8 cellular contexts compared by ENCODE assay signal in the genomic region with DNA sequence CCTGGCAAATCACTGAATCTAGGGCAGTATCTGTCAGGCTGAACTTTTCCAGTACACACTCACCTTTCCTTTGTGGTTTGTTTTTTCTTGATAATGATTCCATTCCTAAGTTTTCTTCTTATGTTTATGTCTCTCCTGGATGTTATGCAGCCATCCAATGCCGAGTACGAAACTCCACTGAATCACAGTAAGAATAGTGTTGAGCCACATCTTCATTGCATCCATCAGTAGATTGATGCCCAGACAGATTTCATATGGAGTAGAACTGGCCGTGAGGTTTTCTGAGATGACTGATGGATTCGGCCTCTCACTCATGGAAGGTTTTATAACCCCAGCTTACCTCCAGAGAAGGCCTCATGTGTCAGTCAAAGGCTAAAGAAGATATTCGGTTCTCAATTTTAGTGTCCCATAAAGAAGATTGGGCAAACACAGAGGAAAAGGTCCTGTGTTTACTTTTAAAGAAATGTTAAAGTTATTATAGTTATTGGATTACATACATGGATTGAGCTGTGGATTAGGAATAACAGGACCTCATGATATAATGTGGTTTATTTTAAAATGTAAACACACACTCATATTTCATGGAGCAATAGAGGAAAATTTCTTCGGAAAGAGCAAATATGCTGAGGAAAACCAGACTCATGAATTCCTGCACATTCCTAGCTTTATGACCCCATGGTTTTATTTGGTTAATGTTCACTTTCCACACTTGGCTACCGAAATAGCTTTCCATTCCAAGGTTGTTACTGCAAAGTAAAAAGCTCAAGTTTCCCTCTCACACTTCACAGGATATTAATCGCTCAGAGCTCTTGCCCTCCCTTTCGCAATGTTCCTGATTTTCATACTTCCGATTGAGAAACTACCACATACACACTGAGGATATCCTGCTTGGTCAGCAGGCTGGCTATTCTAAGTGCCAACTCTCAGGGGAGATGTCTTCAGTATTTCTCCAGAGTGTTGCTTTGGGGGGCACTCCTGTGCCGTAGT.
DNase-seq lines count a peak whose midpoint lies in the region; ATAC-seq and TF ChIP-seq lines count a peak whose summit lies in the region.

No MANE protein-coding gene starts in this region.

- H3K27ac ChIP-seq in breast epithelium (peak overlapping the region; percentile 43 to 83), left lung (peak overlapping the region; percentile 76 to 86), testis (no peak overlapping the region)

- ATAC-seq in left lung (peak; percentile 93), GM19395 (IDR thresholded peaks at IDR 0.05; ENCODE audit: unreplicated experiment) (no peak), GM18511 (IDR thresholded peaks at IDR 0.05; ENCODE audit: unreplicated experiment) (no peak)

- no peak for TF ChIP-seq CTCF in breast epithelium (IDR thresholded peaks at IDR 0.05)
- TF ChIP-seq CTCF in left lung (IDR thresholded peaks at IDR 0.05), result no peak
- no peak for TF ChIP-seq CTCF in testis (IDR thresholded peaks at IDR 0.05)

- DNase-seq in HuH-7 (ENCODE audit: low spot score), result peak; percentile 47
- peak in 1 of 2 donors; percentile 48 for DNase-seq in breast epithelium (ENCODE audit: low spot score in 2 of 2)
- DNase-seq in left lung, result peak in 1 of 2 donors; percentile 54
- DNase-seq in testis, result peak; percentile 32
- no peak for DNase-seq in NCI-H2107 treated with DMSO at 0.1 percent for 48 hours (lab: John Stamatoyannopoulos, UW; ENCODE audit: unreplicated experiment)
- DNase-seq in NCI-H524 treated with DMSO at 0.1 percent for 48 hours (lab: John Stamatoyannopoulos, UW), result no peak

- TF ChIP-seq POLR2A in breast epithelium (IDR thresholded peaks at IDR 0.05), result no peak
- TF ChIP-seq POLR2A in testis (IDR thresholded peaks at IDR 0.05), result no peak

- H3K4me1 ChIP-seq in breast epithelium, result no peaks in the 10 kb centered on the region
- H3K4me1 ChIP-seq in left lung, result peaks cover 16 to 62% of the 10 kb centered on the region in 2 donors
- peaks cover 5% of the 10 kb centered on the region for H3K4me1 ChIP-seq in testis

- intact Hi-C loops in breast epithelium (cut with DNase I; ENCODE audit: low total_unique reads), result no loop called here
- intact Hi-C loops in left lung (cut with DNase I), result no loop called here
- intact Hi-C loops in testis (cut with DNase I; ENCODE audit: low total_unique reads), result loop anchor here (5.0 kb wide), 1 partner anchor 150 kb away; the partner anchor contains the start of gene IL6

- WGBS in testis, 2 donors, result 59 to 67% methylated on average over 11 of the region's 11 CpGs

- H3K27me3 ChIP-seq in breast epithelium (no peaks in the 10 kb centered on the region), left lung (no peaks in the 10 kb centered on the region), testis (no peaks in the 10 kb centered on the region)

- no peak overlapping the region for H3K4me3 ChIP-seq in breast epithelium
- no peak overlapping the region for H3K4me3 ChIP-seq in left lung
- H3K4me3 ChIP-seq in testis, result no peak overlapping the region

- H3K36me3 ChIP-seq in breast epithelium, result no peaks in the 10 kb centered on the region
- no peaks in the 10 kb centered on the region for H3K36me3 ChIP-seq in left lung
- H3K36me3 ChIP-seq in testis (ENCODE audit: low read depth, missing control alignments), result no peaks in the 10 kb centered on the region

- H3K9me3 ChIP-seq in breast epithelium (no peaks in the 10 kb centered on the region), left lung (no peaks in the 10 kb centered on the region), testis (no peaks in the 10 kb centered on the region)

Comparison
In these comparisons a context has a peak if more than half of its experiments do, and no peak if none do; other contexts are left out.
1. DNase-seq: peak in HuH-7 (single experiment) and testis (single experiment); none in NCI-H2107 treated with DMSO at 0.1 percent for 48 hours (single experiment) and NCI-H524 treated with DMSO at 0.1 percent for 48 hours (single experiment).
2. H3K27ac ChIP-seq: peak in breast epithelium (2 of 2) and left lung (2 of 2); none in testis (0 of 2).